Comparison of ENCODE assay signal across 28 cellular contexts in the genomic region with DNA sequence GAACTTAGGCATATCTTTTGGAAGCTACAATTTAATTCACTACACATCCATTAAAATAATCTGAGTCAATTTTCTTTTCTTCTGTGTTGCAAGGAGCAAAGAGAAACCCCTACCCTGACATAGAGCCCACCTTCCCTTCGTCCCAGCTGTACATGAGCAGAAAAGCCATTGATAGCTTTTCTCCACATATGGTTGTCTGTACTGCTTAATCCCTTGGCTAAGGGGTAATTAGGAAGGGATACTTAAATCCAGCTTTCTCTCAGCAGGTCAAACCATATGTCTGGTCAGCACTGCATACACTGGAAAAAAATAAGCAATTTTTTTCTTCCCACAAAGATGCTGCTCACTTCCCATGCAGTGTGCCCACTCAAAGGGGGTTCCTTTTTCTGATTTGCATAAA.
"Had no signal": no experiment of that assay in that cellular context is flagged by ENCODE, and none has a peak within 500 bp of the region (broad histone marks: within the 10 kb centered on the region; RNA-seq: fewer than 3 reads in every experiment).

No MANE protein-coding gene starts in this region.

- DNase-seq: hippocampal formation; kidney; left colon; left ventricle myocardium inferior; midbrain; mucosa of descending colon; naive thymus-derived CD4-positive, alpha-beta T cell; pancreas; posterior cingulate gyrus; retina; right cardiac atrium; stimulated activated CD4-positive, alpha-beta T cell treated with anti-CD3 and anti-CD28 coated beads, Interleukin-12 subunit alpha, Interleukin-12 subunit beta, amount 100 ng/mL, for 4 hours; stimulated activated CD4-positive, alpha-beta T cell treated with anti-CD3 and anti-CD28 coated beads, Interleukin-15, amount 100 ng/mL, for 24 hours; stimulated activated CD4-positive, alpha-beta T cell treated with anti-CD3 and anti-CD28 coated beads, Interleukin-2, amount 100 ng/mL, for 24 hours; stimulated activated CD4-positive, alpha-beta T cell treated with anti-CD3 and anti-CD28 coated beads, Interleukin-4, amount 100 ng/mL, for 1 hour; stimulated activated naive B cell treated with anti-CD40 and anti-IgM and Interleukin-4, amounts not matched to agents 10 μg/mL and 1 μg/mL and 100 μg/mL, for 72 hours; stimulated activated naive CD8-positive, alpha-beta T cell treated with anti-CD3 and anti-CD28 coated beads, Interleukin-15, Interleukin-2, amounts not matched to agents 100 U/mL and 50 U/mL, for 24 hours; stomach; testis; thyroid gland; transverse colon; upper lobe of left lung had no signal

- H3K27ac Mint-ChIP-seq: naive thymus-derived CD4-positive, alpha-beta T cell; natural killer cell treated with Interleukin-12 subunit alpha and Interleukin-12 subunit beta and Interleukin-15 and Interleukin-18, amount 100 ng/mL, for 72 hours; stimulated activated naive B cell treated with anti-CD40 and anti-IgM and Interleukin-4, amounts not matched to agents 10 μg/mL and 1 μg/mL and 100 μg/mL, for 72 hours had no signal

- H3K9me3 ChIP-seq: pancreas, prostate gland, testis, thyroid gland, vagina had no signal

- H3K4me1 Mint-ChIP-seq: naive thymus-derived CD4-positive, alpha-beta T cell had no signal

- H3K4me3 Mint-ChIP-seq: naive thymus-derived CD4-positive, alpha-beta T cell; natural killer cell treated with Interleukin-12 subunit alpha and Interleukin-12 subunit beta and Interleukin-15 and Interleukin-18, amount 100 ng/mL, for 72 hours; stimulated activated naive B cell treated with anti-CD40 and anti-IgM and Interleukin-4, amounts not matched to agents 10 μg/mL and 1 μg/mL and 100 μg/mL, for 72 hours had no signal

- H3K27ac ChIP-seq: left ventricle myocardium inferior, pancreas, prostate gland, skin epidermis, stomach, testis, thyroid gland, transverse colon, upper lobe of left lung, vagina had no signal

- H3K4me3 ChIP-seq: left ventricle myocardium inferior, lung, mucosa of descending colon, pancreas, prostate gland, skin epidermis, stomach, testis, thyroid gland, transverse colon, upper lobe of left lung, vagina had no signal

- H3K4me1 ChIP-seq: pancreas, prostate gland, stomach, testis, thyroid gland, transverse colon, upper lobe of left lung, vagina had no signal

- ATAC-seq: left colon; mucosa of descending colon; naive thymus-derived CD4-positive, alpha-beta T cell; natural killer cell treated with Interleukin-12 subunit alpha and Interleukin-12 subunit beta and Interleukin-15 and Interleukin-18, amount 100 ng/mL, for 72 hours; pancreas; right cardiac atrium; sciatic nerve; stimulated activated naive B cell treated with anti-CD40 and anti-IgM and Interleukin-4, amounts not matched to agents 10 μg/mL and 1 μg/mL and 100 μg/mL, for 72 hours; stimulated activated naive CD8-positive, alpha-beta T cell treated with anti-CD3 and anti-CD28 coated beads, Interleukin-15, Interleukin-2, amounts not matched to agents 100 U/mL and 50 U/mL, for 24 hours had no signal

- H3K36me3 ChIP-seq: left ventricle myocardium inferior, pancreas, prostate gland, stomach, thyroid gland, transverse colon, upper lobe of left lung, vagina had no signal

- H3K27me3 ChIP-seq: pancreas, stomach, testis, thyroid gland, transverse colon, upper lobe of left lung, vagina had no signal
